Comparison of ENCODE assay signal across 2 cellular contexts in genomic region chr22:30024231-30024630, GRCh38.
A peak's percentile ranks its signal among the peaks of the same experiment; 100 is the strongest.
TF ChIP-seq lines count a peak whose summit lies in the region.

No MANE protein-coding gene starts in this region.

TF ChIP-seq in HepG2, 621 proteins besides CTCF, POLR2A, EP300 and RAD21:
- TF ChIP-seq MAFF (IDR thresholded peaks at IDR 0.05; ENCODE audit: low read depth, low read length) (peak; percentile 91), GLMP (CRISPR knock-in tag; IDR thresholded peaks at IDR 0.05; ENCODE audit: borderline replicate concordance) (no peak), MAFK (conservative IDR thresholded peaks at IDR 0.05 in 1 of 2, IDR thresholded peaks at IDR 0.05 in 1 of 2; ENCODE audit: low read length in 2 of 2) (peak; percentile 90 to 95), NFE2L2 (IDR thresholded peaks at IDR 0.05; ENCODE audit: low read length) (peak; percentile 30; the same call in 1 of the 2 replicates), TIGD3 (CRISPR knock-in tag; IDR thresholded peaks at IDR 0.05; ENCODE audit: borderline replicate concordance) (no peak)
- TF ChIP-seq, protein P1, sequence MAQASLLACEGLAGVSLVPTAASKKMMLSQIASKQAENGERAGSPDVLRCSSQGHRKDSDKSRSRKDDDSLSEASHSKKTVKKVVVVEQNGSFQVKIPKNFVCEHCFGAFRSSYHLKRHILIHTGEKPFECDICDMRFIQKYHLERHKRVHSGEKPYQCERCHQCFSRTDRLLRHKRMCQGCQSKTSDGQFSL (CRISPR knock-in tag; IDR thresholded peaks at IDR 0.05), result no peak

TF ChIP-seq in IMR-90, 13 proteins besides CTCF, POLR2A, EP300 and RAD21:
- TF ChIP-seq MAFK (IDR thresholded peaks at IDR 0.05; ENCODE audit: low read depth, low read length), result peak; percentile 93
- TF ChIP-seq, protein P2, sequence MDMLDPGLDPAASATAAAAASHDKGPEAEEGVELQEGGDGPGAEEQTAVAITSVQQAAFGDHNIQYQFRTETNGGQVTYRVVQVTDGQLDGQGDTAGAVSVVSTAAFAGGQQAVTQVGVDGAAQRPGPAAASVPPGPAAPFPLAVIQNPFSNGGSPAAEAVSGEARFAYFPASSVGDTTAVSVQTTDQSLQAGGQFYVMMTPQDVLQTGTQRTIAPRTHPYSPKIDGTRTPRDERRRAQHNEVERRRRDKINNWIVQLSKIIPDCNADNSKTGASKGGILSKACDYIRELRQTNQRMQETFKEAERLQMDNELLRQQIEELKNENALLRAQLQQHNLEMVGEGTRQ (IDR thresholded peaks at IDR 0.05; ENCODE audit: low read depth, low read length), result no peak
